8 cellular contexts compared by ENCODE assay signal in genomic region chr5:40798012-40798855, GRCh38. TPM values are rescaled to one million over a fixed set of nuclear protein-coding genes. Genes with fewer than 3 reads are reported as not detected.
DNase-seq lines count a peak whose midpoint lies in the region; ATAC-seq, FAIRE-seq and TF ChIP-seq lines count a peak whose summit lies in the region.

PRKAA1 (minus strand) TSS chr5:40798374; CDS start chr5:40798189, 185 bp downstream.

- H3K4me3 ChIP-seq in iPS-20b (ENCODE audit: low read length) (peak within 1 kb of the TSS; percentile 97), small intestine (ENCODE audit: low read depth in 1 of 2, low read length in 2 of 2) (peak within 1 kb of the TSS; percentile 96 to 99)

- H3K4me1 ChIP-seq in iPS-20b (ENCODE audit: insufficient read depth, low read length) = peaks cover 9% of the 10 kb centered on the region
- H3K4me1 ChIP-seq in small intestine (ENCODE audit: control insufficient read depth in 2 of 2, insufficient read depth in 1 of 2, low read depth in 1 of 2, low read length in 1 of 2) = peaks cover 2 to 5% of the 10 kb centered on the region in 2 donors

- H3K36me3 ChIP-seq in iPS-20b (ENCODE audit: insufficient read depth, low read depth, low read length) (peaks cover 6% of the 10 kb centered on the region; the same call in 1 of the 2 replicates), small intestine (ENCODE audit: control insufficient read depth in 2 of 2, insufficient read depth in 2 of 2, low read length in 2 of 2) (no peaks in the 10 kb centered on the region)

- H3K9ac ChIP-seq in iPS-20b (ENCODE audit: low read depth, low read length) = peak within 1 kb of the TSS; percentile 97

- 1% methylated on average over 44 to 73 of the region's 73 CpGs for WGBS in small intestine, 3 donors

- in situ Hi-C loops in T47D (cut with HindIII; ENCODE audit: low pct_unique_long_range_greater_than_20kb, low sequenced_read_pairs) = no loop called here

- TF ChIP-seq CTCF in VCaP (conservative IDR thresholded peaks at IDR 0.05) = peak; percentile 84

- no peak for FAIRE-seq in small intestine (lab: Jason Lieb, UNC)

- H3K27ac ChIP-seq in VCaP = peak within 1 kb of the TSS; percentile 97
- peak within 1 kb of the TSS; percentile 82 for H3K27ac ChIP-seq in iPS-20b (ENCODE audit: low read length)
- H3K27ac ChIP-seq in small intestine (ENCODE audit: low read depth in 1 of 2, low read length in 1 of 2) = peak within 1 kb of the TSS; percentile 38 to 99

- ATAC-seq in GM18909 (IDR thresholded peaks at IDR 0.05; ENCODE audit: poor library complexity, unreplicated experiment) = peak; percentile 97
- peak; percentile 96 for ATAC-seq in HG03159 (IDR thresholded peaks at IDR 0.05; ENCODE audit: unreplicated experiment)

- H3K27me3 ChIP-seq in iPS-20b (ENCODE audit: insufficient read depth, low read length) (no peaks in the 10 kb centered on the region), small intestine (ENCODE audit: control insufficient read depth in 2 of 2, insufficient read depth in 2 of 2, low read length in 2 of 2) (no peaks in the 10 kb centered on the region)

- peak; percentile 97 for DNase-seq in AG08396 (ENCODE audit: low spot score)
- DNase-seq in NCI-H2196 treated with DMSO at 0.1 percent for 48 hours (lab: John Stamatoyannopoulos, UW; ENCODE audit: unreplicated experiment) = peak; percentile 82
- peak; percentile 80 to 90 for DNase-seq in T47D (ENCODE audit: low read depth in 1 of 2, low spot score in 1 of 2)
- DNase-seq in small intestine = peak; percentile 84

- H3K9me3 ChIP-seq in iPS-20b (ENCODE audit: insufficient read depth, low read depth, low read length) = no peaks in the 10 kb centered on the region
- H3K9me3 ChIP-seq in small intestine (ENCODE audit: control insufficient read depth, low read depth) = no peaks in the 10 kb centered on the region

RNA-seq across cellular contexts. Expression of gene PRKAA1, which starts in this region (rescaled TPM):
- 10 to 100 TPM; 22.7 to 34.9 (median 25.9) TPM for polyA plus RNA-seq in small intestine

Comparison
In these comparisons a context has a peak if more than half of its experiments do, and no peak if none do; other contexts are left out.
1. Peak in every context shown above with its lines: DNase-seq, ATAC-seq, H3K4me3 ChIP-seq and H3K27ac ChIP-seq.